8 cellular contexts compared by ENCODE assay signal in the genomic region with DNA sequence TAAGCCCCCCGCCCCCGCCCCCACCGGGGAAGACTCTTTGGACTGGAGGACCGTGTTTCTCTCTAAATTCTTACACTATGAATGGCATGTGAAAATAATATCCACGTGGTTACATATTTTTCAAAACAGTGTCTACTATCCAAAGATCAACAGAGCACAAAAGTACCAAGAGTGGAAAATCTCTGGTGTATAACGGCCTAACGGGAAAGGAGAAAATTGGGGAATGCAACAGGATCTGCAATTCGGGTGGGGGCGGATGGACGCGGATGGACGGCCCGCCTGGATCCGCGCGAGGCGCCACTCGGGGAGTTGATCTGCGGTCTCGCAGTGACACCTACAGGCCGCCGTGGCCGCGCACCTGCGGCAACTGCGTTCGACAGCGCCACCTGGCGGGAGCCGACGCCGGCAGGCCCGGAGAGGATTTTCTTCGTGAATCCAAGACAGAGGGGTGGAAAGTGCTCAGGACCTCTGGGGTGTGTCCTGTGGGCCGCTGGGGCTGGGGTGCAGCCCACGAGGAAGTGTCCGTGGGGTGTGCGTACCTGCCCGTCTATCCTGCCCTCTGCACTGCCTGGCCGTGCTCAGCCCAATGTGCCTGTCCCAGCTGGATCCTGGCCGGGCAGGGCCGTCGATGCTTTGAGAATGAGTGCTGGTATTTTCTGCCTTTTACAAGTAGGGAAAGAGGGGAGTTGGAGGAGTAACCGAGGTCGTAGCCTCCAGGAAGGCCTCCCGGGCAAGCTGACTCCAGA. TPM values are rescaled to one million over a fixed set of nuclear protein-coding genes. Genes with fewer than 3 reads are reported as not detected.
DNase-seq lines count a peak whose midpoint lies in the region; ATAC-seq and TF ChIP-seq lines count a peak whose summit lies in the region.

No MANE protein-coding gene starts in this region.

- TF ChIP-seq CTCF in CD4-positive, alpha-beta T cell (IDR thresholded peaks at IDR 0.05): peak; percentile 100
- peak; percentile 100 for TF ChIP-seq CTCF in upper lobe of right lung (IDR thresholded peaks at IDR 0.05)

- intact Hi-C loops in CD4-positive, alpha-beta T cell (cut with DNase I, micrococcal nuclease): loop anchor here (1.0 to 10.0 kb wide), 10 partner anchors 17 to 1659 kb away; no protein-coding TSS in a partner anchor
- intact Hi-C loops in upper lobe of right lung (cut with DNase I): loop anchor here (5.0 kb wide), 2 partner anchors 613 to 693 kb away; no protein-coding TSS in a partner anchor

- no peaks in the 10 kb centered on the region for H3K27me3 ChIP-seq in CD4-positive, alpha-beta T cell (ENCODE audit: control insufficient read depth, insufficient read depth, low read length)
- peaks cover 8% of the 10 kb centered on the region for H3K27me3 ChIP-seq in upper lobe of right lung

- H3K4me1 ChIP-seq in upper lobe of right lung: no peaks in the 10 kb centered on the region

- H3K4me3 Mint-ChIP-seq in CD4-positive, alpha-beta T cell: no peak overlapping the region

- TF ChIP-seq RAD21 in Ishikawa (IDR thresholded peaks at IDR 0.05; ENCODE audit: low read depth): peak; percentile 92

- H3K9me3 Mint-ChIP-seq in CD4-positive, alpha-beta T cell: no peaks in the 10 kb centered on the region

- peak; percentile 72 to 93 (median 85) for DNase-seq in CD4-positive, alpha-beta T cell
- DNase-seq in SK-N-DZ (ENCODE audit: low spot score): peak; percentile 76
- peak; percentile 89 for DNase-seq in activated naive CD4-positive, alpha-beta T cell treated with Interleukin-2 at 50 U/mL for 16 hours
- peak; percentile 12 for DNase-seq in glomerular endothelial cell (ENCODE audit: extremely low read depth, low read depth, low spot score)
- peak; percentile 34 for DNase-seq in pons (ENCODE audit: low spot score)
- DNase-seq in upper lobe of right lung: peak; percentile 92

- no peak overlapping the region for H3K4me3 ChIP-seq in upper lobe of right lung

- H3K36me3 Mint-ChIP-seq in CD4-positive, alpha-beta T cell (ENCODE audit: low read depth): no peaks in the 10 kb centered on the region

- POLR2A ChIA-PET in CD4-positive, alpha-beta T cell (lab: Charles Lee): no interaction called here

- H3K36me3 ChIP-seq in upper lobe of right lung: no peaks in the 10 kb centered on the region

- no peaks in the 10 kb centered on the region for H3K4me1 Mint-ChIP-seq in CD4-positive, alpha-beta T cell (ENCODE audit: low read depth)

- H3K27ac Mint-ChIP-seq in CD4-positive, alpha-beta T cell: peak overlapping the region; percentile 51

- H3K9me3 ChIP-seq in CD4-positive, alpha-beta T cell (ENCODE audit: control insufficient read depth, low read length): no peaks in the 10 kb centered on the region
- H3K9me3 ChIP-seq in upper lobe of right lung: no peaks in the 10 kb centered on the region

- TF ChIP-seq EP300 in Ishikawa (IDR thresholded peaks at IDR 0.05; ENCODE audit: borderline replicate concordance): peak; percentile 41; the same call in 1 of the 2 replicates

- peaks cover 4% of the 10 kb centered on the region for H3K27me3 Mint-ChIP-seq in CD4-positive, alpha-beta T cell

- no peak overlapping the region for H3K27ac ChIP-seq in CD4-positive, alpha-beta T cell (ENCODE audit: low read depth, low read length)
- H3K27ac ChIP-seq in upper lobe of right lung: no peak overlapping the region

- CTCF ChIA-PET in CD4-positive, alpha-beta T cell (lab: Charles Lee): interaction anchor here (0.6 to 0.8 kb wide), 2 partner anchors 609 to 1802 kb away, joined by 3 read pairs; no protein-coding TSS in a partner anchor

- ATAC-seq in CD4-positive, alpha-beta T cell (ENCODE audit: poor library complexity): peak; percentile 80
- peak; percentile 85 for ATAC-seq in GM19463 (IDR thresholded peaks at IDR 0.05; ENCODE audit: unreplicated experiment)
- ATAC-seq in upper lobe of right lung: peak; percentile 95

TF ChIP-seq in Ishikawa, 13 proteins besides CTCF, POLR2A, EP300 and RAD21:
- TF ChIP-seq YY1 (IDR thresholded peaks at IDR 0.05; ENCODE audit: low read depth) (0 out of 2 replicates have a peak, but pooled peaks have one; percentile 26), EGR1 (IDR thresholded peaks at IDR 0.05) (0 out of 2 replicates have a peak, but pooled peaks have one; percentile 10), TCF12 (IDR thresholded peaks at IDR 0.05; ENCODE audit: low read depth) (0 out of 2 replicates have a peak, but pooled peaks have one; percentile 29), CREB1 (IDR thresholded peaks at IDR 0.05; ENCODE audit: low read depth) (no peak), FOXM1 (IDR thresholded peaks at IDR 0.05; ENCODE audit: borderline replicate concordance, low read depth) (no peak), CEBPB (IDR thresholded peaks at IDR 0.05) (no peak), NFIC (IDR thresholded peaks at IDR 0.05) (no peak), TAF1 (IDR thresholded peaks at IDR 0.05; ENCODE audit: low read depth) (no peak), ZBTB7A (IDR thresholded peaks at IDR 0.05; ENCODE audit: low read depth) (no peak), TEAD4 (IDR thresholded peaks at IDR 0.05) (0 out of 2 replicates have a peak, but pooled peaks have one; percentile 11)
- TF ChIP-seq, protein P1, sequence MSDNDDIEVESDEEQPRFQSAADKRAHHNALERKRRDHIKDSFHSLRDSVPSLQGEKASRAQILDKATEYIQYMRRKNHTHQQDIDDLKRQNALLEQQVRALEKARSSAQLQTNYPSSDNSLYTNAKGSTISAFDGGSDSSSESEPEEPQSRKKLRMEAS (IDR thresholded peaks at IDR 0.05): peak; percentile 63; the same call in 1 of the 2 replicates
- TF ChIP-seq, protein P2, sequence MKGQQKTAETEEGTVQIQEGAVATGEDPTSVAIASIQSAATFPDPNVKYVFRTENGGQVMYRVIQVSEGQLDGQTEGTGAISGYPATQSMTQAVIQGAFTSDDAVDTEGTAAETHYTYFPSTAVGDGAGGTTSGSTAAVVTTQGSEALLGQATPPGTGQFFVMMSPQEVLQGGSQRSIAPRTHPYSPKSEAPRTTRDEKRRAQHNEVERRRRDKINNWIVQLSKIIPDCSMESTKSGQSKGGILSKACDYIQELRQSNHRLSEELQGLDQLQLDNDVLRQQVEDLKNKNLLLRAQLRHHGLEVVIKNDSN (IDR thresholded peaks at IDR 0.05): peak; percentile 35; the same call in 1 of the 2 replicates
- TF ChIP-seq, protein P3, sequence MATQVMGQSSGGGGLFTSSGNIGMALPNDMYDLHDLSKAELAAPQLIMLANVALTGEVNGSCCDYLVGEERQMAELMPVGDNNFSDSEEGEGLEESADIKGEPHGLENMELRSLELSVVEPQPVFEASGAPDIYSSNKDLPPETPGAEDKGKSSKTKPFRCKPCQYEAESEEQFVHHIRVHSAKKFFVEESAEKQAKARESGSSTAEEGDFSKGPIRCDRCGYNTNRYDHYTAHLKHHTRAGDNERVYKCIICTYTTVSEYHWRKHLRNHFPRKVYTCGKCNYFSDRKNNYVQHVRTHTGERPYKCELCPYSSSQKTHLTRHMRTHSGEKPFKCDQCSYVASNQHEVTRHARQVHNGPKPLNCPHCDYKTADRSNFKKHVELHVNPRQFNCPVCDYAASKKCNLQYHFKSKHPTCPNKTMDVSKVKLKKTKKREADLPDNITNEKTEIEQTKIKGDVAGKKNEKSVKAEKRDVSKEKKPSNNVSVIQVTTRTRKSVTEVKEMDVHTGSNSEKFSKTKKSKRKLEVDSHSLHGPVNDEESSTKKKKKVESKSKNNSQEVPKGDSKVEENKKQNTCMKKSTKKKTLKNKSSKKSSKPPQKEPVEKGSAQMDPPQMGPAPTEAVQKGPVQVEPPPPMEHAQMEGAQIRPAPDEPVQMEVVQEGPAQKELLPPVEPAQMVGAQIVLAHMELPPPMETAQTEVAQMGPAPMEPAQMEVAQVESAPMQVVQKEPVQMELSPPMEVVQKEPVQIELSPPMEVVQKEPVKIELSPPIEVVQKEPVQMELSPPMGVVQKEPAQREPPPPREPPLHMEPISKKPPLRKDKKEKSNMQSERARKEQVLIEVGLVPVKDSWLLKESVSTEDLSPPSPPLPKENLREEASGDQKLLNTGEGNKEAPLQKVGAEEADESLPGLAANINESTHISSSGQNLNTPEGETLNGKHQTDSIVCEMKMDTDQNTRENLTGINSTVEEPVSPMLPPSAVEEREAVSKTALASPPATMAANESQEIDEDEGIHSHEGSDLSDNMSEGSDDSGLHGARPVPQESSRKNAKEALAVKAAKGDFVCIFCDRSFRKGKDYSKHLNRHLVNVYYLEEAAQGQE (IDR thresholded peaks at IDR 0.05; ENCODE audit: low read depth): no peak

RNA-seq across cellular contexts. Expression of a gene that starts 18.6 kb away (rescaled TPM):
- not detected for total RNA-seq in CD4-positive, alpha-beta T cell
- not detected in 2 replicates for polyA plus RNA-seq in SK-N-DZ (2014; cell fraction: cytosol; rRNA removed)
- not detected in 2 replicates for polyA plus RNA-seq in SK-N-DZ (2014; cell fraction: nucleus; rRNA removed)
- total RNA-seq in glomerular endothelial cell: not detected in 2 replicates
- total RNA-seq in upper lobe of right lung: not detected

Comparison
In these comparisons a context has a peak if more than half of its experiments do, and no peak if none do; other contexts are left out.
1. DNase-seq: peak in every context shown above with its lines; median percentile 92 in upper lobe of right lung; 89 in activated naive CD4-positive, alpha-beta T cell treated with Interleukin-2 at 50 U/mL for 16 hours; 85 in CD4-positive, alpha-beta T cell; 76 in SK-N-DZ; 34 in pons; 12 in glomerular endothelial cell.